22 cellular contexts compared by ENCODE assay signal in genomic region chr13:33953781-33954180, GRCh38.
"Had no signal": no experiment of that assay in that cellular context is flagged by ENCODE, and none has a peak within 500 bp of the region (broad histone marks: within the 10 kb centered on the region; RNA-seq: fewer than 3 reads in every experiment).

No MANE protein-coding gene starts in this region.

- DNase-seq: activated CD4-positive, alpha-beta memory T cell treated with anti-CD3 and anti-CD28 coated beads for 36 hours; activated CD4-positive, alpha-beta T cell treated with anti-CD3 and anti-CD28 coated beads for 48 hours; activated naive CD4-positive, alpha-beta T cell treated with anti-CD3 and anti-CD28 coated beads for 36 hours; activated naive CD8-positive, alpha-beta T cell treated with anti-CD3 and anti-CD28 coated beads, Interleukin-2, amount 10 ng/mL, durations not matched to agents 7 days and 5 days; activated T-cell treated with anti-CD3 and anti-CD28 coated beads, Interleukin-2, amount 50 U/mL, for 48 hours; amygdala; central memory CD4-positive, alpha-beta T cell; dorsolateral prefrontal cortex; effector memory CD8-positive, alpha-beta T cell; kidney; lower lobe of right lung; ovary; right lobe of liver; stimulated activated CD4-positive, alpha-beta T cell treated with anti-CD3 and anti-CD28 coated beads, Interleukin-15, amount 100 ng/mL, for 24 hours; stimulated activated CD8-positive, alpha-beta memory T cell treated with anti-CD3 and anti-CD28 coated beads, Interleukin-4, amount 100 ng/mL, for 48 hours; stimulated activated naive B cell treated with anti-CD40 and anti-IgM and Interleukin-4, amounts not matched to agents 10 μg/mL and 1 μg/mL and 100 μg/mL, for 72 hours; transverse colon had no signal

- H3K36me3 Mint-ChIP-seq: activated CD4-positive, alpha-beta memory T cell treated with anti-CD3 and anti-CD28 coated beads for 36 hours; activated naive CD8-positive, alpha-beta T cell treated with anti-CD3 and anti-CD28 coated beads, Interleukin-2, amount 10 ng/mL, durations not matched to agents 7 days and 5 days; natural killer cell treated with Interleukin-12 subunit alpha and Interleukin-12 subunit beta and Interleukin-15 and Interleukin-18, amount 100 ng/mL, for 72 hours had no signal

- H3K4me2 ChIP-seq: smooth muscle cell had no signal

- H3K4me3 ChIP-seq: dorsolateral prefrontal cortex, esophagus muscularis mucosa, lower lobe of right lung, ovary, right lobe of liver, smooth muscle cell, transverse colon had no signal

- H3K9me3 Mint-ChIP-seq: activated CD4-positive, alpha-beta memory T cell treated with anti-CD3 and anti-CD28 coated beads for 36 hours; activated naive CD4-positive, alpha-beta T cell treated with anti-CD3 and anti-CD28 coated beads for 36 hours; activated naive CD8-positive, alpha-beta T cell treated with anti-CD3 and anti-CD28 coated beads, Interleukin-2, amount 10 ng/mL, durations not matched to agents 7 days and 5 days; effector memory CD8-positive, alpha-beta T cell; T-helper 1 cell treated with Interleukin-12 subunit alpha and Interleukin-12 subunit beta and Interleukin-4 antibody, amounts not matched to agents 30 μg/mL and 1 μg/mL, for 36 hours had no signal

- H3K4me1 Mint-ChIP-seq: activated naive CD8-positive, alpha-beta T cell treated with anti-CD3 and anti-CD28 coated beads, Interleukin-2, amount 10 ng/mL, durations not matched to agents 7 days and 5 days; stimulated activated naive B cell treated with anti-CD40 and anti-IgM and Interleukin-4, amounts not matched to agents 10 μg/mL and 1 μg/mL and 100 μg/mL, for 72 hours had no signal

- H3K27me3 Mint-ChIP-seq: activated CD4-positive, alpha-beta memory T cell treated with anti-CD3 and anti-CD28 coated beads for 36 hours; effector memory CD8-positive, alpha-beta T cell; natural killer cell treated with Interleukin-12 subunit alpha and Interleukin-12 subunit beta and Interleukin-15 and Interleukin-18, amount 100 ng/mL, for 72 hours; stimulated activated naive B cell treated with anti-CD40 and anti-IgM and Interleukin-4, amounts not matched to agents 10 μg/mL and 1 μg/mL and 100 μg/mL, for 72 hours had no signal

- H3K9me3 ChIP-seq: esophagus muscularis mucosa, lower lobe of right lung, ovary, right lobe of liver, transverse colon had no signal

- H3K27ac ChIP-seq: brain microvascular endothelial cell, dorsolateral prefrontal cortex, esophagus muscularis mucosa, lower lobe of right lung, ovary, right lobe of liver, transverse colon had no signal

- H3K36me3 ChIP-seq: brain microvascular endothelial cell, esophagus muscularis mucosa, lower lobe of right lung, ovary, right lobe of liver, transverse colon had no signal

- ATAC-seq: effector memory CD8-positive, alpha-beta T cell; lower lobe of right lung; natural killer cell treated with Interleukin-12 subunit alpha and Interleukin-12 subunit beta and Interleukin-15 and Interleukin-18, amount 100 ng/mL, for 72 hours; right lobe of liver; stimulated activated naive B cell treated with anti-CD40 and anti-IgM and Interleukin-4, amounts not matched to agents 10 μg/mL and 1 μg/mL and 100 μg/mL, for 72 hours had no signal

- H3K4me3 Mint-ChIP-seq: activated CD4-positive, alpha-beta memory T cell treated with anti-CD3 and anti-CD28 coated beads for 36 hours; activated naive CD4-positive, alpha-beta T cell treated with anti-CD3 and anti-CD28 coated beads for 36 hours; activated naive CD8-positive, alpha-beta T cell treated with anti-CD3 and anti-CD28 coated beads, Interleukin-2, amount 10 ng/mL, durations not matched to agents 7 days and 5 days; effector memory CD8-positive, alpha-beta T cell; natural killer cell treated with Interleukin-12 subunit alpha and Interleukin-12 subunit beta and Interleukin-15 and Interleukin-18, amount 100 ng/mL, for 72 hours; stimulated activated naive B cell treated with anti-CD40 and anti-IgM and Interleukin-4, amounts not matched to agents 10 μg/mL and 1 μg/mL and 100 μg/mL, for 72 hours; T-helper 1 cell treated with Interleukin-12 subunit alpha and Interleukin-12 subunit beta and Interleukin-4 antibody, amounts not matched to agents 30 μg/mL and 1 μg/mL, for 36 hours had no signal

- H3K4me1 ChIP-seq: esophagus muscularis mucosa, lower lobe of right lung, right lobe of liver, transverse colon had no signal

- H3K27me3 ChIP-seq: brain microvascular endothelial cell, dorsolateral prefrontal cortex, esophagus muscularis mucosa, ovary, right lobe of liver, transverse colon had no signal

- H3K27ac Mint-ChIP-seq: activated CD4-positive, alpha-beta memory T cell treated with anti-CD3 and anti-CD28 coated beads for 36 hours; activated naive CD4-positive, alpha-beta T cell treated with anti-CD3 and anti-CD28 coated beads for 36 hours; activated naive CD8-positive, alpha-beta T cell treated with anti-CD3 and anti-CD28 coated beads, Interleukin-2, amount 10 ng/mL, durations not matched to agents 7 days and 5 days; effector memory CD8-positive, alpha-beta T cell; natural killer cell treated with Interleukin-12 subunit alpha and Interleukin-12 subunit beta and Interleukin-15 and Interleukin-18, amount 100 ng/mL, for 72 hours; stimulated activated naive B cell treated with anti-CD40 and anti-IgM and Interleukin-4, amounts not matched to agents 10 μg/mL and 1 μg/mL and 100 μg/mL, for 72 hours; T-helper 1 cell treated with Interleukin-12 subunit alpha and Interleukin-12 subunit beta and Interleukin-4 antibody, amounts not matched to agents 30 μg/mL and 1 μg/mL, for 36 hours had no signal
